8 cellular contexts compared by ENCODE assay signal in the genomic region with DNA sequence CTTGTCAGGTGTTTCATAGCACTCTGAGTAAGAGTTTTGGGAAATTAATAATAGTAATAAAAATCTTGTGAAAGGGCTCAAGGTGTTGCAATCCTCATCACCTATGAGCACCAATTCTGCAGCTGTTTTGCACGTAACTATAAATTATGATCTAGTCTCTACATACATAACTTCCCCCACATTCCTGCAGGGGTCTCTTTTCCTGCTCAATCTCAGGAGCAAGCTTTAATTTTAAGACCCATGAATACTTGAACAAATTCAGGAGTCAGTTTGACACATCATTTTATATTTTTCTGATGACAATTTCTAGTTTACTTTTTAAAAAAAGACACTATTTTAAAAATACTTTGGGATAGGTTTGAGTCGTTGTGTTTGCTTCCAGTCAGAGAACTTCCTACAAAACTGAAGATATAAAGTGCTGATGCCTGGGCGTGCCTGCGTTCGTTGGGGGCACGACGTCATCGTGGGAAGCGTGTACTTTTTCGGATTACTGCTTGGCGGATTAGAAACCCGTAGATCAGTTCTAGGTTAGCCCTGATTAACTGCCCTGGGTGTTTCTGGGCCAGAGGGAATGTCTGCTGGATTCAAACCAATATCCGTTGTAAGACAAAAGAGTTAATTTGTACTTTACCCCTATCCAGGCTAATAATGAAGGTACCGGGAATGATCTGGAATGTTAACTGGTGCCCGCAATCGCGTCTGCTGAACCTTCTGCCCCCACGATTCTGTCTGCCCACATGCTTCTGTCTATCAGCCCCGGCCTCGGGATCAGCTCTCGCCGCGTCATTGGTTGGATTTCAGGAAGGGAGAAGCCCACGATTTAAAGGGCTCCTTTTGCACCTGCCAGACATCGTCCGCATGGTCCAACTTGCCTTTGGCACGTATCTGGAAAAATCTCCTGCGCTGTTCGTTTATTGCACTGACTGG. TPM values are rescaled to one million over a fixed set of nuclear protein-coding genes. Genes with fewer than 3 reads are reported as not detected.
A peak's percentile ranks its signal among the peaks of the same experiment; 100 is the strongest.
DNase-seq lines count a peak whose midpoint lies in the region; ATAC-seq, FAIRE-seq and TF ChIP-seq lines count a peak whose summit lies in the region.

No MANE protein-coding gene starts in this region.

- H3K36me3 Mint-ChIP-seq in mesothelial cell of epicardium, result peaks cover 3% of the 10 kb centered on the region
- no peaks in the 10 kb centered on the region for H3K36me3 Mint-ChIP-seq in stimulated activated memory B cell treated with anti-CD40 and anti-IgM and Interleukin-4, amounts not matched to agents 10 μg/mL and 1 μg/mL and 100 μg/mL, for 72 hours

- H3K18ac ChIP-seq in H1 (ENCODE audit: extremely low read depth, low read length), result no peak overlapping the region; the same call in 1 of the 2 replicates

- no peaks in the 10 kb centered on the region for H3K9me3 Mint-ChIP-seq in mesothelial cell of epicardium
- no peaks in the 10 kb centered on the region for H3K9me3 Mint-ChIP-seq in stimulated activated memory B cell treated with anti-CD40 and anti-IgM and Interleukin-4, amounts not matched to agents 10 μg/mL and 1 μg/mL and 100 μg/mL, for 72 hours

- no peak overlapping the region for H3K56ac ChIP-seq in H1 (replicated peaks; ENCODE audit: insufficient read length, low read depth, low read length)

- peak overlapping the region; percentile 50; the same call in 1 of the 2 replicates for H2BK5ac ChIP-seq in H1 (ENCODE audit: low read depth, low read length)

- no peak for TF ChIP-seq POLR2A in H1 (IDR thresholded peaks at IDR 0.05; ENCODE audit: control extremely low read depth in 1 of 2, low read depth in 2 of 2, low read length in 2 of 2)

- peaks cover 8 to 23% of the 10 kb centered on the region in 2 experiments for H3K79me2 ChIP-seq in H1 (ENCODE audit: control insufficient read depth in 1 of 2, insufficient read depth in 2 of 2, low read length in 2 of 2)

- H4K20me1 ChIP-seq in H1 (replicated peaks in 1 of 2; ENCODE audit: control insufficient read depth in 1 of 2, insufficient read depth in 2 of 2, low read length in 2 of 2), result no peaks in the 10 kb centered on the region

- H3K4me2 ChIP-seq in H1 (ENCODE audit: insufficient read depth in 1 of 2, low read depth in 2 of 2, low read length in 2 of 2), result peak overlapping the region; percentile 92 to 93

- no peak overlapping the region for H4K8ac ChIP-seq in H1 (ENCODE audit: extremely low read depth, insufficient read depth, low read length)

- TF ChIP-seq CTCF in HFF-Myc (IDR thresholded peaks at IDR 0.05; ENCODE audit: low read depth, low read length, missing control alignments) (peak; percentile 44), H1 (IDR thresholded peaks at IDR 0.05; ENCODE audit: control extremely low read depth in 1 of 3, insufficient read depth in 1 of 3, low read depth in 1 of 3, low read length in 3 of 3) (peak in 1 of 3 experiments; percentile 35; a peak in 2 of 4 replicates), mesothelial cell of epicardium (IDR thresholded peaks at IDR 0.05; ENCODE audit: unreplicated experiment) (peak; percentile 54)

- POLR2A ChIA-PET in H1 (lab: Charles Lee; ENCODE audit: partially characterized antibody), result interaction anchor here (0.7 to 1.9 kb wide), 7 partner anchors 8 to 1199 kb away, joined by 3 to 7 read pairs (median 3); no protein-coding TSS in a partner anchor

- H2BK12ac ChIP-seq in H1 (ENCODE audit: low read depth, low read length), result no peak overlapping the region

- H2BK20ac ChIP-seq in H1 (ENCODE audit: low read length), result no peak overlapping the region

- no peak overlapping the region for H4K5ac ChIP-seq in H1 (ENCODE audit: insufficient read length, low read depth, low read length)

- no peak for ATAC-seq in stimulated activated memory B cell treated with anti-CD40 and anti-IgM and Interleukin-4, amounts not matched to agents 10 μg/mL and 1 μg/mL and 100 μg/mL, for 72 hours
- ATAC-seq in GM19455 (IDR thresholded peaks at IDR 0.05; ENCODE audit: unreplicated experiment), result no peak

- peak overlapping the region; percentile 95 for H3K4me3 Mint-ChIP-seq in mesothelial cell of epicardium
- peak overlapping the region; percentile 96 for H3K4me3 Mint-ChIP-seq in stimulated activated memory B cell treated with anti-CD40 and anti-IgM and Interleukin-4, amounts not matched to agents 10 μg/mL and 1 μg/mL and 100 μg/mL, for 72 hours

- peaks cover 2% of the 10 kb centered on the region; the same call in 1 of the 2 replicates for H3K79me1 ChIP-seq in H1 (ENCODE audit: low read depth, low read length)

- H3K27ac Mint-ChIP-seq in mesothelial cell of epicardium, result peak overlapping the region; percentile 98
- peak overlapping the region; percentile 97 for H3K27ac Mint-ChIP-seq in stimulated activated memory B cell treated with anti-CD40 and anti-IgM and Interleukin-4, amounts not matched to agents 10 μg/mL and 1 μg/mL and 100 μg/mL, for 72 hours

- peak overlapping the region; percentile 79 for H3K4me3 ChIP-seq in HFF-Myc (replicated peaks; ENCODE audit: low read depth, low read length)
- H3K4me3 ChIP-seq in H1 (ENCODE audit: extremely low read depth in 1 of 4, insufficient read depth in 2 of 4, low read depth in 3 of 4, low read length in 4 of 4), result peak overlapping the region; percentile 52 to 87 (median 74)

- H3K27me3 Mint-ChIP-seq in mesothelial cell of epicardium (ENCODE audit: low read depth), result peaks cover 19% of the 10 kb centered on the region
- H3K27me3 Mint-ChIP-seq in stimulated activated memory B cell treated with anti-CD40 and anti-IgM and Interleukin-4, amounts not matched to agents 10 μg/mL and 1 μg/mL and 100 μg/mL, for 72 hours, result no peaks in the 10 kb centered on the region

- H2AFZ ChIP-seq in H1 (ENCODE audit: low read length), result peak overlapping the region; percentile 82; the same call in 1 of the 2 replicates

- H2BK120ac ChIP-seq in H1 (replicated peaks; ENCODE audit: low read depth, low read length), result no peak overlapping the region

- no peaks in the 10 kb centered on the region for H3K9me3 ChIP-seq in H1 (ENCODE audit: insufficient read depth in 2 of 2, low read depth in 1 of 2, low read length in 1 of 2)

- WGBS in H1 (ENCODE audit: extremely low coverage in 1 of 2, insufficient coverage in 1 of 2, insufficient read length in 1 of 2, insufficient replicate concordance in 2 of 2, low coverage in 1 of 2, low lambda C conversion rate in 2 of 2, missing lambda C conversion rate in 1 of 2), 2 experiments, result 5% methylated on average over 29 of the region's 29 CpGs; no CpG with 5 or more reads in 1 of the 2 experiments

- CTCF ChIA-PET in H1 (lab: Charles Lee; ENCODE audit: partially characterized antibody), result interaction anchor here (0.6 to 2.8 kb wide), 12 partner anchors 10 to 260 kb away, joined by 3 to 7 read pairs (median 4); no protein-coding TSS in a partner anchor

- H3K23me2 ChIP-seq in H1 (ENCODE audit: low read depth, low read length), result peaks cover 8% of the 10 kb centered on the region

- DNase-seq in COLO829 (ENCODE audit: low spot score), result peak; percentile 75
- DNase-seq in HFF-Myc (ENCODE audit: extremely low read depth, low read depth), result no peak
- DNase-seq in NCI-H446 (lab: John Stamatoyannopoulos, UW), result peak; percentile 91 to 93
- DNase-seq in activated CD4-positive, alpha-beta T cell treated with anti-CD3 and anti-CD28 coated beads for 4 hours, result peak; percentile 36 to 39
- DNase-seq in H1 (ENCODE audit: low read depth in 1 of 2, low spot score in 2 of 2), result no peak
- peak; percentile 23 to 39 for DNase-seq in mesothelial cell of epicardium (ENCODE audit: low spot score in 2 of 2, unreplicated experiment in 2 of 2)

- H3K14ac ChIP-seq in H1 (ENCODE audit: insufficient read length), result no peak overlapping the region

- no peaks in the 10 kb centered on the region; a peak in 1 of 7 replicates for H3K27me3 ChIP-seq in H1 (replicated peaks in 1 of 4; ENCODE audit: control insufficient read depth in 3 of 4, extremely low read depth in 1 of 4, insufficient read depth in 3 of 4, low read length in 3 of 4)

- no peak overlapping the region for H2AK5ac ChIP-seq in H1 (ENCODE audit: low read depth, low read length)

- FAIRE-seq in H1 (lab: Jason Lieb, UNC), result no peak

- peak overlapping the region; percentile 75; the same call in 1 of the 2 replicates for H2BK15ac ChIP-seq in H1 (ENCODE audit: low read length)

- TF ChIP-seq EP300 in H1 (IDR thresholded peaks at IDR 0.05; ENCODE audit: borderline replicate concordance in 1 of 2, low read depth in 2 of 2, low read length in 2 of 2), result no peak

- peaks cover 17% of the 10 kb centered on the region for H3K4me1 Mint-ChIP-seq in mesothelial cell of epicardium
- peaks cover 22% of the 10 kb centered on the region for H3K4me1 Mint-ChIP-seq in stimulated activated memory B cell treated with anti-CD40 and anti-IgM and Interleukin-4, amounts not matched to agents 10 μg/mL and 1 μg/mL and 100 μg/mL, for 72 hours

- peaks cover 0 to 1% (median under 1%) of the 10 kb centered on the region in 4 experiments; a peak in 2 of 8 replicates for H3K36me3 ChIP-seq in H1 (ENCODE audit: control insufficient read depth in 2 of 4, insufficient read depth in 4 of 4, low read length in 3 of 4)

- no peak overlapping the region for H3K23ac ChIP-seq in H1 (ENCODE audit: insufficient read length)

- no peak overlapping the region for H4K91ac ChIP-seq in H1 (replicated peaks; ENCODE audit: insufficient read length, low read length)

- H3K4me1 ChIP-seq in H1 (replicated peaks in 1 of 4; ENCODE audit: control insufficient read depth in 3 of 4, insufficient read depth in 4 of 4, low read length in 3 of 4), result peaks cover 0 to 3% (median under 1%) of the 10 kb centered on the region in 4 experiments; a peak in 3 of 7 replicates

- peak overlapping the region in 3 of 4 experiments; percentile 52 to 67 (median 62); a peak in 6 of 7 replicates for H3K9ac ChIP-seq in H1 (replicated peaks in 1 of 4; ENCODE audit: extremely low read depth in 1 of 4, low read depth in 3 of 4, low read length in 3 of 4)

- H3K4ac ChIP-seq in H1 (replicated peaks; ENCODE audit: insufficient read length, low read depth, low read length), result no peak overlapping the region

- H3K27ac ChIP-seq in H1 (ENCODE audit: low read depth, low read length), result peak overlapping the region; percentile 37; the same call in 1 of the 2 replicates

- peak; percentile 24 to 25; a peak in 3 of 4 replicates for TF ChIP-seq RAD21 in H1 (IDR thresholded peaks at IDR 0.05 in 1 of 2, conservative IDR thresholded peaks at IDR 0.05 in 1 of 2; ENCODE audit: low read depth in 2 of 2, low read length in 2 of 2)

TF ChIP-seq in H1, 55 proteins besides CTCF, POLR2A, EP300 and RAD21 (continues in another document):
- TF ChIP-seq SUZ12 (IDR thresholded peaks at IDR 0.05; ENCODE audit: low read length) (no peak), MAFK (IDR thresholded peaks at IDR 0.05; ENCODE audit: low read depth, low read length) (no peak)

RNA-seq across cellular contexts. Expression of a gene that starts 0.9 kb away (rescaled TPM):
- total RNA-seq in H1 (2021; fragmentation: NEBNext Ultra II Directional; extraction: Animal tissue kit (Norgen Biotek cat#: 25700)), result 41.4 and 42.2 TPM in 2 replicates
- polyA plus RNA-seq in H1 (2011; rRNA removed), result 10.5 and 14.9 TPM in 2 replicates
- 15.7 TPM for polyA plus RNA-seq in H1 (2011; cell fraction: cytosol; rRNA removed)
- polyA plus RNA-seq in H1 (2011; cell fraction: nucleus; rRNA removed), result 14.0 TPM
- 20.8 to 29.1 TPM (median 25.0 TPM) in 4 replicates for polyA plus RNA-seq in H1 (2012, experiment 1 of 2)
- polyA plus RNA-seq in H1 (2012, experiment 2 of 2), result 6.1 TPM
- polyA plus RNA-seq in H1 (2013, experiment 1 of 2), result 28.1 TPM
- 27.1 TPM for polyA plus RNA-seq in H1 (2013, experiment 2 of 2)
- 23.3 and 25.9 TPM in 2 replicates for polyA minus RNA-seq in H1 (2011; rRNA and poly(A)+ RNA removed)
- polyA minus RNA-seq in H1 (2011; cell fraction: cytosol; rRNA and poly(A)+ RNA removed), result 15.0 TPM
- 20.0 TPM for polyA minus RNA-seq in H1 (2011; cell fraction: nucleus; rRNA and poly(A)+ RNA removed)
- total RNA-seq in mesothelial cell of epicardium, result 24.2 to 24.7 TPM (median 24.4 TPM) in 3 replicates

Comparison
In these comparisons a context has a peak if more than half of its experiments do, and no peak if none do; other contexts are left out.
1. DNase-seq: peak in COLO829 (single experiment), NCI-H446 (2 of 2), activated CD4-positive, alpha-beta T cell treated with anti-CD3 and anti-CD28 coated beads for 4 hours (2 of 2) and mesothelial cell of epicardium (2 of 2); none in HFF-Myc (single experiment) and H1 (0 of 2).